1 cellular context compared by ENCODE assay signal in the genomic region with DNA sequence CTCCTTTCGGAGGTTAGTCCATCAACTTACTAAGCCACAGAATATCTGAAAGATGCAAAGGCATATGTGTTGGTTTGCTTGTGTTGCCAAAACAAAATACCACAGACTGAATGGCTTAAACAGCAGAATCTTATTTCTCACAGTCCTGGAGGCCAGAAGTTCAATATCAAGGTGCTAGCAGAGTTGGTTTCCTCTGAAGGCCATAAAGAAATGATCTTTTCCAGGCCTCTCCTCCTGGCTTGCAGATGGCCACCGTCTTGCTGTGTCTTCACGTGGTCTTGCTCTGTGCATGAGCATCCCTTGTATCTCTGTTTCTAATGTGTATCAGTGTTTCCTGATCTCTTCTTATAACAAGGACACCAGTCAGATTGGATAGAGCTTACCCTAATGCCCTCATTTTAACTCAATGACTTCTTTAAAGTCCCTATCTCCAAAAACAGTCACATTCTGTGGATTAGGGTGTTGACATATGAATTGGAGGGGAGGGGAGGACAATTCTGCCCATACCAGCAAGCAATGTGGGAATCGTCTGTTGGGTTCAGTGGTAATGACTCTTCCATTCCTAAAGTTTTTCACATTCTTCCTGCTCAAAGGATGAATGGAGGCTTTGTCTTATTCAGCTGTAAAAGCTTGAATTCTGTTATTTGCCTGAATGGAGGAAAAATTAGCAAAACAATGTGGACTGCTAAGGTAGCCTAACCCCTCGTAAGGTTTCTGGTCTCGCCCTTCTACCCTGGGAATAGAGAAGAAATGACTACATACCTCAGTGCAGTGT.
TF ChIP-seq lines count a peak whose summit lies in the region.

No MANE protein-coding gene starts in this region.

TF ChIP-seq in HepG2, 621 proteins besides CTCF, POLR2A, EP300 and RAD21:
- TF ChIP-seq, protein P1, sequence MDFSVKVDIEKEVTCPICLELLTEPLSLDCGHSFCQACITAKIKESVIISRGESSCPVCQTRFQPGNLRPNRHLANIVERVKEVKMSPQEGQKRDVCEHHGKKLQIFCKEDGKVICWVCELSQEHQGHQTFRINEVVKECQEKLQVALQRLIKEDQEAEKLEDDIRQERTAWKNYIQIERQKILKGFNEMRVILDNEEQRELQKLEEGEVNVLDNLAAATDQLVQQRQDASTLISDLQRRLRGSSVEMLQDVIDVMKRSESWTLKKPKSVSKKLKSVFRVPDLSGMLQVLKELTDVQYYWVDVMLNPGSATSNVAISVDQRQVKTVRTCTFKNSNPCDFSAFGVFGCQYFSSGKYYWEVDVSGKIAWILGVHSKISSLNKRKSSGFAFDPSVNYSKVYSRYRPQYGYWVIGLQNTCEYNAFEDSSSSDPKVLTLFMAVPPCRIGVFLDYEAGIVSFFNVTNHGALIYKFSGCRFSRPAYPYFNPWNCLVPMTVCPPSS (IDR thresholded peaks at IDR 0.05): no peak
- TF ChIP-seq HNRNPL (IDR thresholded peaks at IDR 0.05; ENCODE audit: low read depth, low read length) (no peak), MIER3 (CRISPR knock-in tag; IDR thresholded peaks at IDR 0.05; ENCODE audit: borderline replicate concordance) (no peak), RBM22 (optimal IDR thresholded peaks at IDR 0.05; ENCODE audit: low read length) (no peak)
- TF ChIP-seq, protein P2, sequence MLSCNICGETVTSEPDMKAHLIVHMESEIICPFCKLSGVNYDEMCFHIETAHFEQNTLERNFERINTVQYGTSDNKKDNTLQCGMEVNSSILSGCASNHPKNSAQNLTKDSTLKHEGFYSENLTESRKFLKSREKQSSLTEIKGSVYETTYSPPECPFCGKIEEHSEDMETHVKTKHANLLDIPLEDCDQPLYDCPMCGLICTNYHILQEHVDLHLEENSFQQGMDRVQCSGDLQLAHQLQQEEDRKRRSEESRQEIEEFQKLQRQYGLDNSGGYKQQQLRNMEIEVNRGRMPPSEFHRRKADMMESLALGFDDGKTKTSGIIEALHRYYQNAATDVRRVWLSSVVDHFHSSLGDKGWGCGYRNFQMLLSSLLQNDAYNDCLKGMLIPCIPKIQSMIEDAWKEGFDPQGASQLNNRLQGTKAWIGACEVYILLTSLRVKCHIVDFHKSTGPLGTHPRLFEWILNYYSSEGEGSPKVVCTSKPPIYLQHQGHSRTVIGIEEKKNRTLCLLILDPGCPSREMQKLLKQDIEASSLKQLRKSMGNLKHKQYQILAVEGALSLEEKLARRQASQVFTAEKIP (CRISPR knock-in tag; IDR thresholded peaks at IDR 0.05; ENCODE audit: borderline replicate concordance): no peak
